22 cellular contexts compared by ENCODE assay signal in genomic region chr6:380234-381218, GRCh38. TPM values are rescaled to one million over a fixed set of nuclear protein-coding genes. Genes with fewer than 3 reads are reported as not detected.
DNase-seq lines count a peak whose midpoint lies in the region; ATAC-seq, FAIRE-seq and TF ChIP-seq lines count a peak whose summit lies in the region.
"Had no signal": no experiment of that assay in that cellular context is flagged by ENCODE, and none has a peak within 500 bp of the region (broad histone marks: within the 10 kb centered on the region; RNA-seq: fewer than 3 reads in every experiment).

No MANE protein-coding gene starts in this region.

- H4K91ac ChIP-seq in H9 (ENCODE audit: insufficient read length, low read depth, low read length) (no peak overlapping the region), trophoblast cell (ENCODE audit: low read depth, low read length) (no peak overlapping the region)

- H3T11ph ChIP-seq in H9 (ENCODE audit: low read length): no peak overlapping the region

- no peaks in the 10 kb centered on the region for H3K4me1 ChIP-seq in H9 (ENCODE audit: insufficient read depth, low read length)
- peaks cover 0 to 3% (median 0%) of the 10 kb centered on the region in 4 donors for H3K4me1 ChIP-seq in right lobe of liver
- H3K4me1 ChIP-seq in trophoblast cell (ENCODE audit: control insufficient read depth in 1 of 2, insufficient read depth in 2 of 2, low read length in 2 of 2): no peaks in the 10 kb centered on the region

- H3K4me1 Mint-ChIP-seq in H9: no peaks in the 10 kb centered on the region
- H3K4me1 Mint-ChIP-seq in naive thymus-derived CD8-positive, alpha-beta T cell: peaks cover 12 to 28% (median 14%) of the 10 kb centered on the region in 4 donors

- H2AK5ac ChIP-seq in H9 (ENCODE audit: insufficient read length, low read length) (no peak overlapping the region), trophoblast cell (ENCODE audit: low read length) (no peak overlapping the region)

- H3K27ac Mint-ChIP-seq in H9: peak overlapping the region in 1 of 3 experiments; percentile 31; a peak in 1 of 7 replicates
- peak overlapping the region in 1 of 10 donors; percentile 79 for H3K27ac Mint-ChIP-seq in naive thymus-derived CD8-positive, alpha-beta T cell

- H3K27me3 ChIP-seq in H9 (ENCODE audit: insufficient read depth, low read length) (no peaks in the 10 kb centered on the region), right lobe of liver (no peaks in the 10 kb centered on the region), trophoblast cell (ENCODE audit: insufficient read depth, low read length) (no peaks in the 10 kb centered on the region)

- H3K4me2 ChIP-seq in H9 (ENCODE audit: insufficient read depth, insufficient read length, low read length): no peak overlapping the region
- H3K4me2 ChIP-seq in trophoblast cell (ENCODE audit: low read length): no peak overlapping the region
- H3K4me2 ChIP-seq: KMS-11 had no signal

- peaks cover 58% of the 10 kb centered on the region for H3K9me3 ChIP-seq in H9 (ENCODE audit: control insufficient read depth, low read depth, low read length)
- no peaks in the 10 kb centered on the region for H3K9me3 ChIP-seq in right lobe of liver
- H3K9me3 ChIP-seq in trophoblast cell (ENCODE audit: insufficient read depth, low read depth, low read length): peaks cover 31% of the 10 kb centered on the region
- H3K9me3 ChIP-seq: BLaER1 treated with 17β-estradiol and CSF1 and Interleukin-3, amounts not matched to agents 10 nM and 100 nM had no signal

- H3K27me3 Mint-ChIP-seq in H9 (ENCODE audit: low read depth): peaks cover 41% of the 10 kb centered on the region
- H3K27me3 Mint-ChIP-seq in naive thymus-derived CD8-positive, alpha-beta T cell: peaks cover 16 to 72% (median 48%) of the 10 kb centered on the region in 5 donors

- H2BK12ac ChIP-seq in H9 (ENCODE audit: insufficient read length, low read depth, low read length) (no peak overlapping the region), trophoblast cell (ENCODE audit: low read length) (no peak overlapping the region)

- POLR2A ChIA-PET in naive thymus-derived CD8-positive, alpha-beta T cell (lab: Charles Lee): no interaction called here

- H3K36me3 ChIP-seq in right lobe of liver: no peaks in the 10 kb centered on the region
- H3K36me3 ChIP-seq in trophoblast cell (ENCODE audit: control insufficient read depth in 1 of 2, insufficient read depth in 2 of 2, low read length in 2 of 2): no peaks in the 10 kb centered on the region
- H3K36me3 ChIP-seq: BLaER1 treated with 17β-estradiol and CSF1 and Interleukin-3, amounts not matched to agents 10 nM and 100 nM had no signal

- no peak overlapping the region for H4K12ac ChIP-seq in trophoblast cell (ENCODE audit: low read depth, low read length)

- H3K4ac ChIP-seq in H9 (ENCODE audit: low read depth, low read length): no peak overlapping the region
- no peak overlapping the region for H3K4ac ChIP-seq in trophoblast cell (ENCODE audit: low read depth, low read length)

- peak overlapping the region in 1 of 2 experiments; percentile 45; a peak in 1 of 5 replicates for H3K4me3 Mint-ChIP-seq in H9
- H3K4me3 Mint-ChIP-seq in naive thymus-derived CD8-positive, alpha-beta T cell: no peak overlapping the region

- no peak overlapping the region for H2BK5ac ChIP-seq in H9 (ENCODE audit: insufficient read length, low read length)
- no peak overlapping the region for H2BK5ac ChIP-seq in trophoblast cell (ENCODE audit: low read depth, low read length, poor library complexity)

- H4K20me1 ChIP-seq in H9 (ENCODE audit: control insufficient read depth, insufficient read depth, insufficient read length): no peaks in the 10 kb centered on the region
- H4K20me1 ChIP-seq: BLaER1 treated with 17β-estradiol and CSF1 and Interleukin-3, amounts not matched to agents 10 nM and 100 nM had no signal

- intact Hi-C loops in right lobe of liver (cut with DNase I): no loop called here

- no peak overlapping the region for H2BK15ac ChIP-seq in H9 (ENCODE audit: low read depth, low read length)

- H4K5ac ChIP-seq in H9 (ENCODE audit: insufficient read length, low read depth, low read length): no peak overlapping the region

- H3K4me3 ChIP-seq in right lobe of liver (no peak overlapping the region), trophoblast cell (ENCODE audit: low read depth, low read length) (no peak overlapping the region)
- H3K4me3 ChIP-seq: BLaER1 treated with 17β-estradiol and CSF1 and Interleukin-3, amounts not matched to agents 10 nM and 100 nM had no signal

- peaks cover 0 to 10% (median 5%) of the 10 kb centered on the region in 3 experiments; a peak in 5 of 7 replicates for H3K36me3 Mint-ChIP-seq in H9 (ENCODE audit: insufficient read depth in 1 of 3, low read depth in 3 of 3)
- H3K36me3 Mint-ChIP-seq in naive thymus-derived CD8-positive, alpha-beta T cell: peaks cover 0 to 2% (median 0%) of the 10 kb centered on the region in 3 donors

- no peak for TF ChIP-seq CTCF in H9 (conservative IDR thresholded peaks at IDR 0.05)
- no peak for TF ChIP-seq CTCF in right lobe of liver (IDR thresholded peaks at IDR 0.05)

- peak; percentile 23 for FAIRE-seq in GM12891 (lab: Jason Lieb, UNC)
- FAIRE-seq: D721Med, H1 had no signal

- H3K18ac ChIP-seq in H9 (ENCODE audit: insufficient read length, low read depth, low read length) (no peak overlapping the region), trophoblast cell (ENCODE audit: low read length) (no peak overlapping the region)

- H3K23ac ChIP-seq in H9 (ENCODE audit: insufficient read length, low read depth, low read length) (no peak overlapping the region), trophoblast cell (ENCODE audit: low read length) (no peak overlapping the region)

- H3K9ac ChIP-seq in H9 (ENCODE audit: extremely low read depth, insufficient read length, low read length) (no peak overlapping the region), trophoblast cell (ENCODE audit: low read length) (peak overlapping the region; percentile 6)
- H3K9ac ChIP-seq: BLaER1 treated with 17β-estradiol and CSF1 and Interleukin-3, amounts not matched to agents 10 nM and 100 nM; KMS-11 had no signal

- H2BK120ac ChIP-seq in H9 (ENCODE audit: low read depth, low read length, poor library complexity, severe bottlenecking) (no peak overlapping the region), trophoblast cell (ENCODE audit: insufficient read depth, low read length, poor library complexity) (no peak overlapping the region)

- H3K14ac ChIP-seq in H9 (ENCODE audit: insufficient read depth, low read length) (no peak overlapping the region), trophoblast cell (ENCODE audit: low read length) (no peak overlapping the region)

- DNase-seq in GM12891 (ENCODE audit: insufficient read length, low spot score) (no peak), H9 (peak; percentile 23), right lobe of liver (peak in 2 of 3 donors; percentile 42 to 52), trophoblast cell (no peak), SK-N-DZ (ENCODE audit: low spot score) (no peak), DMS114 treated with DMSO at 0.1 percent for 48 hours (lab: John Stamatoyannopoulos, UW; ENCODE audit: unreplicated experiment) (no peak)
- DNase-seq in naive thymus-derived CD8-positive, alpha-beta T cell: no peak
- DNase-seq: DND-41, MV-4-11, NCI-H1417, NCI-H187, NCI-H2107, NCI-H510A treated with DMSO at 0.1 percent for 48 hours, NCI-H774, SHP77 treated with DMSO at 0.1 percent for 48 hours had no signal

- TF ChIP-seq POLR2A in GM12891 (IDR thresholded peaks at IDR 0.05; ENCODE audit: low read depth, low read length) (no peak), right lobe of liver (IDR thresholded peaks at IDR 0.05) (no peak)

- peaks cover 58 to 62% of the 10 kb centered on the region in 2 experiments for H3K9me3 Mint-ChIP-seq in H9
- peaks cover 0 to 5% (median 0%) of the 10 kb centered on the region in 9 donors for H3K9me3 Mint-ChIP-seq in naive thymus-derived CD8-positive, alpha-beta T cell

- H2AFZ ChIP-seq in H9 (ENCODE audit: low read length) (no peak overlapping the region), trophoblast cell (ENCODE audit: insufficient read depth, low read length, poor library complexity) (no peak overlapping the region)

- H4K8ac ChIP-seq in H9 (replicated peaks; ENCODE audit: insufficient read length, low read depth, low read length) (no peak overlapping the region), trophoblast cell (ENCODE audit: low read depth, low read length) (no peak overlapping the region)

- no peak overlapping the region for H3K56ac ChIP-seq in H9 (ENCODE audit: insufficient read length, low read depth, low read length)

- no peak for ATAC-seq in right lobe of liver
- ATAC-seq in naive thymus-derived CD8-positive, alpha-beta T cell: no peak
- no peak for ATAC-seq in HG03460 (IDR thresholded peaks at IDR 0.05; ENCODE audit: unreplicated experiment)
- ATAC-seq: SK-N-SH treated with all-trans-retinoic acid at 6 μM for 48 hours had no signal

- H3K27ac ChIP-seq in H9 (ENCODE audit: insufficient read length, low read depth, low read length): no peak overlapping the region
- no peak overlapping the region for H3K27ac ChIP-seq in right lobe of liver
- H3K27ac ChIP-seq in trophoblast cell (ENCODE audit: low read depth, low read length): no peak overlapping the region
- H3K27ac ChIP-seq: BLaER1 treated with 17β-estradiol and CSF1 and Interleukin-3, amounts not matched to agents 10 nM and 100 nM; KMS-11 had no signal

- H3K23me2 ChIP-seq in H9 (ENCODE audit: insufficient read length, low read depth, low read length, poor library complexity, severe bottlenecking): peaks cover 4% of the 10 kb centered on the region

- no CpG with 5 or more reads among the region's 26 CpGs for WGBS in H9 (ENCODE audit: extremely low coverage, insufficient read length, low lambda C conversion rate)
- WGBS in right lobe of liver (ENCODE audit: insufficient coverage, low coverage, low lambda C conversion rate, missing lambda C conversion rate): 72% methylated on average over 22 of the region's 26 CpGs
- no CpG with 5 or more reads among the region's 26 CpGs for WGBS in trophoblast cell (ENCODE audit: extremely low coverage, insufficient coverage, insufficient read length)

- H2BK20ac ChIP-seq in H9 (ENCODE audit: low read depth, low read length, poor library complexity, severe bottlenecking): no peak overlapping the region

- H3K79me2 ChIP-seq in H9 (ENCODE audit: insufficient read depth, low read length): no peaks in the 10 kb centered on the region
- H3K79me2 ChIP-seq in trophoblast cell (ENCODE audit: control insufficient read depth, insufficient read depth, low read length, poor library complexity): no peaks in the 10 kb centered on the region

- H3K79me1 ChIP-seq in H9 (ENCODE audit: insufficient read depth, low read depth, low read length, poor library complexity, severe bottlenecking): no peaks in the 10 kb centered on the region
- H3K79me1 ChIP-seq in trophoblast cell (ENCODE audit: low read length): no peaks in the 10 kb centered on the region

RNA-seq across cellular contexts. Expression of gene IRF4, which starts 11.0 kb away (rescaled TPM):
- 240 TPM for polyA plus RNA-seq in GM12891 (2012; ENCODE audit: low read depth, missing spikeins)
- total RNA-seq in H9 (2021) (0.31 and 0.68 TPM in 2 replicates), right lobe of liver (1 to 10 TPM in 4 of 6 experiments, under 1 TPM in 2; 0.24 to 5.0 (median 1.6) TPM)
- 0.44 and 0.53 TPM in 2 replicates for polyA plus RNA-seq in trophoblast cell (2013)
- not detected in 2 replicates for polyA plus RNA-seq in SK-N-DZ (2014; cell fraction: cytosol; rRNA removed)
- polyA plus RNA-seq in SK-N-DZ (2014; cell fraction: nucleus; rRNA removed): not detected in 2 replicates
- 10 to 100 TPM in 1 of 2 experiments, 1 to 10 TPM in 1; 7.4 to 10.4 TPM for total RNA-seq in naive thymus-derived CD8-positive, alpha-beta T cell
- under 1 TPM; 0.44 to 0.97 (median 0.94) TPM for polyA plus RNA-seq in naive thymus-derived CD8-positive, alpha-beta T cell
- total RNA-seq: G401 had no signal

Comparison
In these comparisons a context has a peak if more than half of its experiments do, and no peak if none do; other contexts are left out.
1. DNase-seq: peak in H9 (single experiment) and right lobe of liver (2 of 3); none in GM12891 (single experiment), trophoblast cell (0 of 2), SK-N-DZ (single experiment), naive thymus-derived CD8-positive, alpha-beta T cell (0 of 10) and DMS114 treated with DMSO at 0.1 percent for 48 hours (single experiment).